Comparison of ENCODE assay signal across 9 cellular contexts in the genomic region with DNA sequence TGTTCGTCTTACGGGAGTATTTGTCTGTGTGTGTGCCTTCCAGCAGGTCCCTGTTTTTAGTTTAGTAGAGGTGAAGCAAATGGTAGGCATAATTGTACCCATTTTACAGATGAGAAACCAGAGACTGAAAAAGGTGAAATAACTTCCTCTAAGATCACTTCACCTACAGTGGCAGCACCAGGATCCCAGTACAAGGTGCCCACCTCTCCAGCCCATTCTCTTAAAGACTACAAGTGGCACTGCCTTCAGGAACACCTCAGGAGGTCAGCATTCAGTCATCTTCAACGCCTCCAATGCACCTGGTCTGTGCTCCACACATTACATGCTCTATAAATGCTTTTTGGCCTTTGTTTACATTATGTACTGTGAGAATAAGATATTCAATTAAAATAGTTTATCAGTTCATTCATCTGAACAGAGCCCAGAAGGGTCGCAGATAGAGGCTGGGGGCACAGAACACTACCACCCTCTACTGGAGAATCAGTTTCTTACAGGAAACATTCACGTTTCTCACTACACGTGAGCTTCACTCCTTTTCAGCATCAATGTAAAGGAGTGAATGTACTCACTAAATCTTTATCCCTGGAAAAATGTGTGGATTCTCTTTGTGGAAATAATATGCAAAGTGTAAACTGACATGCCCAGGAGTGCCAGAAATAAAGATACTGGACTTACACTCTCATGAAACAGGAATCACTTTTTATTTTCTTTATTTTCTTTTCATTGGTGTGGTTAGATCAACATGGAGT. TPM values are rescaled to one million over a fixed set of nuclear protein-coding genes. Genes with fewer than 3 reads are reported as not detected.
DNase-seq lines count a peak whose midpoint lies in the region; ATAC-seq and TF ChIP-seq lines count a peak whose summit lies in the region.
"Had no signal": no experiment of that assay in that cellular context is flagged by ENCODE, and none has a peak within 500 bp of the region (broad histone marks: within the 10 kb centered on the region; RNA-seq: fewer than 3 reads in every experiment).

No MANE protein-coding gene starts in this region.

- H3K27ac ChIP-seq in CD4-positive, alpha-beta T cell (ENCODE audit: low read depth, low read length) = no peak overlapping the region
- H3K27ac ChIP-seq in HEK293 (ENCODE audit: extremely low read depth, low read depth, low read length) = no peak overlapping the region
- no peak overlapping the region for H3K27ac ChIP-seq in effector memory CD4-positive, alpha-beta T cell (ENCODE audit: insufficient read depth, low read length, poor library complexity, severe bottlenecking)

- H3K9me3 ChIP-seq in CD4-positive, alpha-beta T cell (ENCODE audit: control insufficient read depth, low read length) = no peaks in the 10 kb centered on the region
- no peaks in the 10 kb centered on the region for H3K9me3 ChIP-seq in HEK293 (ENCODE audit: control insufficient read depth, insufficient read depth, low read depth, low read length)
- H3K9me3 ChIP-seq in adipocyte (ENCODE audit: control insufficient read depth, low read length) = no peaks in the 10 kb centered on the region
- H3K9me3 ChIP-seq in effector memory CD4-positive, alpha-beta T cell (ENCODE audit: control insufficient read depth, low read length) = no peaks in the 10 kb centered on the region

- CTCF ChIA-PET in CD4-positive, alpha-beta T cell (lab: Charles Lee) = interaction anchor here (0.7 to 0.9 kb wide), 2 partner anchors 232 to 233 kb away, joined by 3 to 4 read pairs; no protein-coding TSS in a partner anchor
- CTCF ChIA-PET in HEK293 (lab: Yijun Ruan, JAX) = interaction anchor here (0.6 to 3.9 kb wide), 31 partner anchors 9 to 1853 kb away, joined by 3 to 52 read pairs (median 4); no protein-coding TSS in a partner anchor

- no peak overlapping the region for H3K4me3 ChIP-seq in HEK293 (ENCODE audit: low read depth, low read length)
- no peak overlapping the region for H3K4me3 ChIP-seq in adipocyte (ENCODE audit: low read length)
- H3K4me3 ChIP-seq in kidney epithelial cell (ENCODE audit: low read depth, low read length) = no peak overlapping the region
- no peak overlapping the region for H3K4me3 ChIP-seq in effector memory CD4-positive, alpha-beta T cell (ENCODE audit: insufficient read depth, low read depth, low read length, poor library complexity, severe bottlenecking)

- peak in 3 of 10 experiments; percentile 3 to 15 (median 10) for DNase-seq in CD4-positive, alpha-beta T cell
- peak; percentile 50 for DNase-seq in adipocyte (ENCODE audit: low read depth)
- DNase-seq in kidney epithelial cell (ENCODE audit: low read depth) = no peak
- no peak for DNase-seq in activated gamma-delta T cell treated with Interleukin-2 at 50 U/mL for 16 hours
- DNase-seq in effector memory CD4-positive, alpha-beta T cell = no peak

- peaks cover 7% of the 10 kb centered on the region for H3K27me3 Mint-ChIP-seq in CD4-positive, alpha-beta T cell
- H3K27me3 Mint-ChIP-seq: IgD-negative memory B cell had no signal

- no peaks in the 10 kb centered on the region for H3K4me1 Mint-ChIP-seq in CD4-positive, alpha-beta T cell (ENCODE audit: low read depth)
- H3K4me1 Mint-ChIP-seq: IgD-negative memory B cell had no signal

- H3K36me3 ChIP-seq in HEK293 (ENCODE audit: control insufficient read depth in 2 of 2, insufficient read depth in 1 of 2, low read length in 2 of 2) = no peaks in the 10 kb centered on the region
- no peaks in the 10 kb centered on the region for H3K36me3 ChIP-seq in adipocyte (ENCODE audit: control insufficient read depth, insufficient read depth, low read length, severe bottlenecking)
- H3K36me3 ChIP-seq in kidney epithelial cell (ENCODE audit: control insufficient read depth, insufficient read depth, low read length) = no peaks in the 10 kb centered on the region
- no peaks in the 10 kb centered on the region for H3K36me3 ChIP-seq in effector memory CD4-positive, alpha-beta T cell (ENCODE audit: control insufficient read depth, insufficient read depth, low read length)

- no peaks in the 10 kb centered on the region for H3K9me3 Mint-ChIP-seq in CD4-positive, alpha-beta T cell

- peak; percentile 80 for ATAC-seq in CD4-positive, alpha-beta T cell (ENCODE audit: poor library complexity)
- no peak for ATAC-seq in HG02884 (IDR thresholded peaks at IDR 0.05; ENCODE audit: unreplicated experiment)
- ATAC-seq in GM21515 (IDR thresholded peaks at IDR 0.05; ENCODE audit: unreplicated experiment) = no peak

- no peak overlapping the region for H3K9ac ChIP-seq in adipocyte (ENCODE audit: low read length)

- TF ChIP-seq CTCF in CD4-positive, alpha-beta T cell (IDR thresholded peaks at IDR 0.05) = peak; percentile 67
- TF ChIP-seq CTCF in HEK293 (tag by site-specific recombination; IDR thresholded peaks at IDR 0.05) (peak; percentile 52), kidney epithelial cell (IDR thresholded peaks at IDR 0.05; ENCODE audit: insufficient read depth, low read length, poor library complexity, severe bottlenecking) (peak; percentile 81)

- H3K36me3 Mint-ChIP-seq in CD4-positive, alpha-beta T cell (ENCODE audit: low read depth) = no peaks in the 10 kb centered on the region
- H3K36me3 Mint-ChIP-seq: IgD-negative memory B cell had no signal

- POLR2A ChIA-PET in CD4-positive, alpha-beta T cell (lab: Charles Lee) = interaction anchor here (0.8 kb wide), 1 partner anchor 232 kb away, joined by 3 read pairs; no protein-coding TSS in a partner anchor
- POLR2A ChIA-PET in HEK293 (lab: Yijun Ruan, JAX) = interaction anchor here (0.7 kb wide), 1 partner anchor 17 kb away, joined by 3 read pairs; no protein-coding TSS in a partner anchor

- H3K4me1 ChIP-seq in HEK293 (ENCODE audit: control insufficient read depth, insufficient read depth, low read length) = peaks cover 10% of the 10 kb centered on the region; the same call in 1 of the 2 replicates
- H3K4me1 ChIP-seq in adipocyte (ENCODE audit: control insufficient read depth, insufficient read depth, low read length) = peaks cover 8% of the 10 kb centered on the region
- H3K4me1 ChIP-seq in effector memory CD4-positive, alpha-beta T cell (ENCODE audit: control insufficient read depth, insufficient read depth, low read length, poor library complexity, severe bottlenecking) = no peaks in the 10 kb centered on the region

- H3K27ac Mint-ChIP-seq in CD4-positive, alpha-beta T cell = no peak overlapping the region
- H3K27ac Mint-ChIP-seq: IgD-negative memory B cell had no signal

- no peak overlapping the region for H3K4me3 Mint-ChIP-seq in CD4-positive, alpha-beta T cell
- H3K4me3 Mint-ChIP-seq: IgD-negative memory B cell had no signal

- intact Hi-C loops in CD4-positive, alpha-beta T cell (cut with DNase I, micrococcal nuclease) = loop anchor here (1.0 to 2.0 kb wide), 3 partner anchors 151 to 399 kb away; no protein-coding TSS in a partner anchor

- no peaks in the 10 kb centered on the region for H3K27me3 ChIP-seq in CD4-positive, alpha-beta T cell (ENCODE audit: control insufficient read depth, insufficient read depth, low read length)
- H3K27me3 ChIP-seq in adipocyte (replicated peaks; ENCODE audit: control insufficient read depth, insufficient read depth, low read length) (no peaks in the 10 kb centered on the region), kidney epithelial cell (ENCODE audit: control insufficient read depth, insufficient read depth, low read length) (no peaks in the 10 kb centered on the region)
- H3K27me3 ChIP-seq in effector memory CD4-positive, alpha-beta T cell (replicated peaks; ENCODE audit: control insufficient read depth, insufficient read depth, low read length, poor library complexity, severe bottlenecking) = no peaks in the 10 kb centered on the region

TF ChIP-seq in HEK293, 187 proteins besides CTCF, POLR2A, EP300 and RAD21:
- TF ChIP-seq SCRT1 (tag by site-specific recombination; IDR thresholded peaks at IDR 0.05; ENCODE audit: borderline replicate concordance) (no peak), PRDM4 (tag by site-specific recombination; IDR thresholded peaks at IDR 0.05) (no peak), TRIM28 (IDR thresholded peaks at IDR 0.05; ENCODE audit: borderline replicate concordance, low read length) (no peak), ZNF600 (tag by site-specific recombination; IDR thresholded peaks at IDR 0.05) (no peak), ZNF366 (tag by site-specific recombination; conservative IDR thresholded peaks at IDR 0.05) (peak; percentile 26; the same call in 1 of the 2 replicates), ZNF785 (tag by site-specific recombination; IDR thresholded peaks at IDR 0.05) (no peak), ZNF654 (tag by site-specific recombination; IDR thresholded peaks at IDR 0.05; ENCODE audit: low read depth) (peak; percentile 67), YY2 (tag by site-specific recombination; IDR thresholded peaks at IDR 0.05) (no peak), ZNF660 (tag by site-specific recombination; IDR thresholded peaks at IDR 0.05) (peak; percentile 53; the same call in 1 of the 2 replicates), ZBTB17 (tag by site-specific recombination; IDR thresholded peaks at IDR 0.05) (0 out of 2 replicates have a peak, but pooled peaks have one; percentile 12), PRDM1 (tag by site-specific recombination; IDR thresholded peaks at IDR 0.05) (0 out of 2 replicates have a peak, but pooled peaks have one; percentile 38)

RNA-seq across cellular contexts. Expression of gene ABLIM1, which starts 45.5 kb away (rescaled TPM):
- 100 to 1,000 TPM; 217 to 224 TPM for total RNA-seq in CD4-positive, alpha-beta T cell
- 41.9 and 51.9 TPM in 2 replicates for total RNA-seq in kidney epithelial cell
